ENCODE assay signal across 8 cellular contexts in the genomic region with DNA sequence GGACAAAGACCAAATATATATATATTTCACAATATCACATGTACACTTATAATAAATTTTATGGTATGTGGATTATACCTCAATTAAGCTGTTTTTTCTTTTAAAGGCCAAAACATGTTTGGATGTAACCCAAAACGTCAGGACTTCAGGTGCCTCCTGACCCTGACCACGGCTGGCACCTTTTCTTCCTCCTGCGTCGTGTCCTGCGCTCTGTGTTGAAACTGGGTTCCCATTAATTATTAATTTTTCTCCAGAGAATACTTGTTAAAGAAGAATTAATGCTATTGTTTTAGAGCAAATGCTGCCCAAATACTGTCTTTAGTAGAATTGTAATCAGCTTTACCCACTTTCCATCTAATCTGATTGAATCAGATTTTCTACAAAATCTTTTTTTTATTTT. TPM values are rescaled to one million over a fixed set of nuclear protein-coding genes. Genes with fewer than 3 reads are reported as not detected.
"Had no signal": no experiment of that assay in that cellular context is flagged by ENCODE, and none has a peak within 500 bp of the region (broad histone marks: within the 10 kb centered on the region; RNA-seq: fewer than 3 reads in every experiment).

No MANE protein-coding gene starts in this region.

- FAIRE-seq: H1, H54, HTR-8/SVneo had no signal

- DNase-seq: H9, HCEC 1CT had no signal

- H3K4me3 Mint-ChIP-seq: GM23338, H9 had no signal

- H3K4me3 ChIP-seq: GM23338 had no signal

- ATAC-seq: GM23338 had no signal

- H3K27ac Mint-ChIP-seq: GM23338, H9, IgD-negative memory B cell had no signal

- H3K36me3 Mint-ChIP-seq: IgD-negative memory B cell had no signal

- H3K9me3 Mint-ChIP-seq: GM23338 had no signal

- H3K4me1 Mint-ChIP-seq: GM23338, H9, IgD-negative memory B cell had no signal

RNA-seq across cellular contexts. Expression of a gene that starts 46.7 kb away (rescaled TPM):
- total RNA-seq: H1, H9, HT-29 had no signal
- polyA plus RNA-seq: GM23338, IgD-negative memory B cell had no signal
